1 cellular context compared by ENCODE assay signal in genomic region chr19:49574206-49574755, GRCh38.
TF ChIP-seq lines count a peak whose summit lies in the region.

No MANE protein-coding gene starts in this region.

TF ChIP-seq in HCT116, 20 proteins besides CTCF, POLR2A, EP300 and RAD21 (continued from another document):
- TF ChIP-seq SIN3A (IDR thresholded peaks at IDR 0.05; ENCODE audit: low read depth), result no peak
- no peak for TF ChIP-seq ELF1 (IDR thresholded peaks at IDR 0.05; ENCODE audit: borderline replicate concordance, low read depth)
- TF ChIP-seq TCF7L2 (IDR thresholded peaks at IDR 0.05; ENCODE audit: borderline replicate concordance, extremely low read depth, insufficient read depth, insufficient read length), result no peak
- TF ChIP-seq EZH2phosphoT487 (IDR thresholded peaks at IDR 0.05; ENCODE audit: borderline replicate concordance), result no peak
- TF ChIP-seq YY1 (IDR thresholded peaks at IDR 0.05; ENCODE audit: extremely low read depth, insufficient replicate concordance, low read depth, low read length), result no peak
- no peak for TF ChIP-seq EZH2 (IDR thresholded peaks at IDR 0.05)
- no peak for TF ChIP-seq FOSL1 (IDR thresholded peaks at IDR 0.05; ENCODE audit: low read depth)
- TF ChIP-seq SRF (IDR thresholded peaks at IDR 0.05; ENCODE audit: low read depth), result no peak
- TF ChIP-seq, protein P1, sequence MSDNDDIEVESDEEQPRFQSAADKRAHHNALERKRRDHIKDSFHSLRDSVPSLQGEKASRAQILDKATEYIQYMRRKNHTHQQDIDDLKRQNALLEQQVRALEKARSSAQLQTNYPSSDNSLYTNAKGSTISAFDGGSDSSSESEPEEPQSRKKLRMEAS (IDR thresholded peaks at IDR 0.05), result no peak
